ENCODE assay signal across 20 cellular contexts in the genomic region with DNA sequence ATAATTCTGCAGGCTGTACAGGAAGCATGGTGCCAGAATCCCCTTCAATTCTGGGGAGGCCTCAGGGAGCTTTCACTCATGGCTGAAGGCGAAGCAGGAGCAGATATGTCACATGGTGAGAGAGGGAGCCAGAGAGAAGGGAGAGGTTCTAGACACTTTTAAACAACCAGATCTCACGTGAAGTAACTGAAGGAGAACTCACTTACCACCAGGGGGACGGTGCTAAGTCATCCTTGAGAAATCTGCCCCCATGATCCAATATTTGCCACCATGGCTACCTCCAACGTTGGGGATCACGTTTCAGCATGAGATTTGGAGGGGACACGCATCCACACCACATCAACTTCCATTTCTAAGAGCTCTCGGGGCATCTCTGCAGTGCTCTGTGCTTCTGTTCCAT. TPM values are rescaled to one million over a fixed set of nuclear protein-coding genes. Genes with fewer than 3 reads are reported as not detected.
A peak's percentile ranks its signal among the peaks of the same experiment; 100 is the strongest.
DNase-seq lines count a peak whose midpoint lies in the region; ATAC-seq, FAIRE-seq and TF ChIP-seq lines count a peak whose summit lies in the region.
"Had no signal": no experiment of that assay in that cellular context is flagged by ENCODE, and none has a peak within 500 bp of the region (broad histone marks: within the 10 kb centered on the region; RNA-seq: fewer than 3 reads in every experiment).

No MANE protein-coding gene starts in this region.

- H3K4me3 Mint-ChIP-seq in HFFc6 (no peak overlapping the region), glutamatergic neuron (ENCODE audit: unreplicated experiment) (no peak overlapping the region)
- no peak overlapping the region for H3K4me3 Mint-ChIP-seq in activated naive CD8-positive, alpha-beta T cell treated with anti-CD3 and anti-CD28 coated beads, Interleukin-2, amount 50 U/mL, for 24 hours
- H3K4me3 Mint-ChIP-seq: activated T-helper 17 cell treated with anti-CD3 and anti-CD28 coated beads, Interleukin-2, amount 50 U/mL, for 72 hours had no signal

- H3K27me3 ChIP-seq in BE2C (no peaks in the 10 kb centered on the region), K562 (ENCODE audit: control insufficient read depth in 2 of 2, insufficient read depth in 2 of 2, low read length in 2 of 2) (peaks cover 0 to 9% of the 10 kb centered on the region in 2 experiments; a peak in 3 of 5 replicates)
- H3K27me3 ChIP-seq: adrenal gland, gastrocnemius medialis, pancreas had no signal

- BruUV-seq in K562 (replicated peaks; lab: Mats Ljungman, UMichigan), result no TSS peak

- WGBS in K562 (ENCODE audit: insufficient coverage, low coverage, missing lambda C conversion rate), result 20% methylated on average over 7 of the region's 7 CpGs

- no peaks in the 10 kb centered on the region for H3K9me1 ChIP-seq in K562 (ENCODE audit: control insufficient read depth, insufficient read depth, low read length)

- H3K79me2 ChIP-seq in K562 (ENCODE audit: control insufficient read depth, insufficient read depth, low read length), result no peaks in the 10 kb centered on the region

- H3K27ac ChIP-seq in K562 (ENCODE audit: extremely low read depth, low read depth, low read length), result no peak overlapping the region
- H3K27ac ChIP-seq: adrenal gland, gastrocnemius medialis, pancreas had no signal

- H4K20me1 ChIP-seq in K562 (replicated peaks; ENCODE audit: control insufficient read depth, insufficient read depth, low read length), result no peaks in the 10 kb centered on the region

- H3K9ac ChIP-seq in K562 (ENCODE audit: insufficient read depth in 1 of 2, low read depth in 2 of 2, low read length in 2 of 2), result no peak overlapping the region

- H3K36me3 Mint-ChIP-seq in HFFc6 (ENCODE audit: low read depth) (no peaks in the 10 kb centered on the region), glutamatergic neuron (ENCODE audit: unreplicated experiment) (peaks cover 8% of the 10 kb centered on the region)
- no peaks in the 10 kb centered on the region for H3K36me3 Mint-ChIP-seq in activated naive CD8-positive, alpha-beta T cell treated with anti-CD3 and anti-CD28 coated beads, Interleukin-2, amount 50 U/mL, for 24 hours (ENCODE audit: low read depth)

- H3K9me3 ChIP-seq in BE2C (no peaks in the 10 kb centered on the region), K562 (replicated peaks; ENCODE audit: control insufficient read depth, insufficient read depth, low read depth, low read length) (no peaks in the 10 kb centered on the region)
- H3K9me3 ChIP-seq: adrenal gland, gastrocnemius medialis, pancreas had no signal

- intact Hi-C loops in K562 (cut with micrococcal nuclease), result no loop called here

- no peak for FAIRE-seq in K562 (lab: Jason Lieb, UNC)
- FAIRE-seq: pancreas had no signal

- H3K27me3 Mint-ChIP-seq in HFFc6 (ENCODE audit: insufficient read depth) (peaks cover 12% of the 10 kb centered on the region), glutamatergic neuron (ENCODE audit: unreplicated experiment) (no peaks in the 10 kb centered on the region)
- H3K27me3 Mint-ChIP-seq in activated naive CD8-positive, alpha-beta T cell treated with anti-CD3 and anti-CD28 coated beads, Interleukin-2, amount 50 U/mL, for 24 hours, result no peaks in the 10 kb centered on the region
- H3K27me3 Mint-ChIP-seq: activated T-helper 17 cell treated with anti-CD3 and anti-CD28 coated beads, Interleukin-2, amount 50 U/mL, for 72 hours had no signal

- peaks cover 16% of the 10 kb centered on the region for H3K4me1 Mint-ChIP-seq in HFFc6 (ENCODE audit: low read depth)
- no peaks in the 10 kb centered on the region for H3K4me1 Mint-ChIP-seq in glutamatergic neuron (ENCODE audit: low read depth, unreplicated experiment)
- peaks cover 8% of the 10 kb centered on the region for H3K4me1 Mint-ChIP-seq in activated naive CD8-positive, alpha-beta T cell treated with anti-CD3 and anti-CD28 coated beads, Interleukin-2, amount 50 U/mL, for 24 hours

- in situ Hi-C loops in K562 (cut with MboI), result no loop called here

- H2AFZ ChIP-seq in K562 (ENCODE audit: low read depth, low read length), result no peak overlapping the region

- POLR2A ChIA-PET in K562 (lab: Yijun Ruan, JAX), result interaction anchor here (0.9 to 2.3 kb wide), 2 partner anchors 9 to 20 kb away, joined by 4 to 6 read pairs; no protein-coding TSS in a partner anchor

- no peak for TF ChIP-seq POLR2A in K562 (conservative IDR thresholded peaks at IDR 0.05)

- H3K4me1 ChIP-seq in BE2C, result no peaks in the 10 kb centered on the region; the same call in 1 of the 2 replicates
- H3K4me1 ChIP-seq in K562 (replicated peaks in 1 of 2; ENCODE audit: control insufficient read depth in 2 of 2, insufficient read depth in 2 of 2, low read length in 2 of 2), result no peaks in the 10 kb centered on the region
- H3K4me1 ChIP-seq: pancreas had no signal

- H3K4me3 ChIP-seq in BE2C (ENCODE audit: low read depth, low read length) (no peak overlapping the region), K562 (no peak overlapping the region)
- H3K4me3 ChIP-seq: adrenal gland, gastrocnemius medialis, pancreas had no signal

- TF ChIP-seq EP300 in K562 (IDR thresholded peaks at IDR 0.05; ENCODE audit: low read length), result no peak

- CTCF ChIA-PET in K562 (lab: Yijun Ruan, JAX; ENCODE audit: low intra/inter-chr PET ratio), result no interaction called here

- H3K36me3 ChIP-seq in BE2C (no peaks in the 10 kb centered on the region), K562 (ENCODE audit: control insufficient read depth, insufficient read depth, low read length) (no peaks in the 10 kb centered on the region)
- H3K36me3 ChIP-seq: adrenal gland, gastrocnemius medialis, pancreas had no signal

- no peaks in the 10 kb centered on the region for H3K9me3 Mint-ChIP-seq in HFFc6
- H3K9me3 Mint-ChIP-seq in glutamatergic neuron (ENCODE audit: unreplicated experiment), result no peaks in the 10 kb centered on the region
- H3K9me3 Mint-ChIP-seq in activated naive CD8-positive, alpha-beta T cell treated with anti-CD3 and anti-CD28 coated beads, Interleukin-2, amount 50 U/mL, for 24 hours, result no peaks in the 10 kb centered on the region
- H3K9me3 Mint-ChIP-seq: activated T-helper 17 cell treated with anti-CD3 and anti-CD28 coated beads, Interleukin-2, amount 50 U/mL, for 72 hours had no signal

- TF ChIP-seq CTCF in BE2C (IDR thresholded peaks at IDR 0.05; ENCODE audit: low read depth, low read length), result peak; percentile 31
- peak; percentile 66 for TF ChIP-seq CTCF in HFFc6 (IDR thresholded peaks at IDR 0.05)
- TF ChIP-seq CTCF in K562 (IDR thresholded peaks at IDR 0.05 in 2 of 3, conservative IDR thresholded peaks at IDR 0.05 in 1 of 3; ENCODE audit: insufficient read depth in 2 of 3, low read depth in 1 of 3, low read length in 3 of 3), result peak; percentile 16 to 27 (median 25); a peak in 3 of 6 replicates
- TF ChIP-seq CTCF in glutamatergic neuron (IDR thresholded peaks at IDR 0.05; ENCODE audit: partially characterized antibody, unreplicated experiment), result peak; percentile 39

- ATAC-seq in K562 (no peak), HG03342 (IDR thresholded peaks at IDR 0.05; ENCODE audit: unreplicated experiment) (no peak)
- no peak for ATAC-seq in activated naive CD8-positive, alpha-beta T cell treated with anti-CD3 and anti-CD28 coated beads, Interleukin-2, amount 50 U/mL, for 24 hours
- ATAC-seq: activated CD4-positive, CD25-positive, alpha-beta regulatory T cell treated with anti-CD3 and anti-CD28 coated beads, Interleukin-2, amount 50 U/mL, for 24 hours; activated T-helper 17 cell treated with anti-CD3 and anti-CD28 coated beads, Interleukin-2, amount 50 U/mL, for 72 hours; gastrocnemius medialis; left ventricle myocardium superior; pancreas had no signal

- TF ChIP-seq RAD21 in K562 (CRISPR knock-in tag; conservative IDR thresholded peaks at IDR 0.05 in 1 of 2, IDR thresholded peaks at IDR 0.05 in 1 of 2), result no peak; a peak in 1 of 4 replicates

- H3K4me2 ChIP-seq in K562 (ENCODE audit: insufficient read depth, low read length), result no peak overlapping the region

- DNase-seq in BE2C (no peak), HFFc6 (no peak), K562 (ENCODE audit: extremely low read depth in 1 of 4, low spot score in 3 of 4) (no peak), glutamatergic neuron (no peak), DMS153 (lab: John Stamatoyannopoulos, UW) (no peak)
- no peak for DNase-seq in activated T-cell treated with anti-CD3 and anti-CD28 coated beads, Interleukin-2, amount 50 U/mL, for 1 hour
- DNase-seq in activated naive CD8-positive, alpha-beta T cell treated with anti-CD3 and anti-CD28 coated beads, Interleukin-2, amount 50 U/mL, for 24 hours, result no peak
- DNase-seq: adrenal gland; Calu3; gastrocnemius medialis; left ventricle myocardium superior; NCI-H1436; pancreas; SHP77; stimulated activated CD4-positive, alpha-beta T cell treated with anti-CD3 and anti-CD28 coated beads, Interleukin-4, amount 100 ng/mL, for 24 hours; substantia nigra had no signal

- H3K27ac Mint-ChIP-seq in HFFc6 (no peak overlapping the region), glutamatergic neuron (ENCODE audit: unreplicated experiment) (no peak overlapping the region)
- H3K27ac Mint-ChIP-seq in activated naive CD8-positive, alpha-beta T cell treated with anti-CD3 and anti-CD28 coated beads, Interleukin-2, amount 50 U/mL, for 24 hours, result no peak overlapping the region
- H3K27ac Mint-ChIP-seq: activated T-helper 17 cell treated with anti-CD3 and anti-CD28 coated beads, Interleukin-2, amount 50 U/mL, for 72 hours had no signal

RNA-seq across cellular contexts. Expression of a gene that starts 37.4 kb away (rescaled TPM):
- polyA plus RNA-seq in BE2C (2012; ENCODE audit: insufficient read depth, insufficient read length, low read depth), result 53.2 TPM
- 10 to 100 TPM; 23.3 to 31.8 (median 27.9) TPM for total RNA-seq in HFFc6 (2021; fragmentation: NEBNext Ultra II Directional; extraction: Animal tissue kit (Norgen Biotek cat#: 25700))
- total RNA-seq in K562 (2011; cell fraction: chromatin; rRNA removed; ENCODE audit: low replicate concordance), result 12.0 and 26.6 TPM in 2 replicates
- 8.8 and 10.1 TPM in 2 replicates for total RNA-seq in K562 (2011; cell fraction: nucleolus; rRNA removed)
- 17.5 and 28.5 TPM in 2 replicates for total RNA-seq in K562 (2011; cell fraction: nucleoplasm; rRNA removed)
- total RNA-seq in K562 (2014; rRNA removed) (20.5 and 22.2 TPM in 2 replicates), K562 (2014; rRNA removed; fragmentation: Illumina TruSeq; extraction: Trizol) (38.7 and 44.2 TPM in 2 replicates), K562 (2015; rRNA removed; fragmentation: Illumina TruSeq; extraction: Trizol) (35.6 and 38.0 TPM in 2 replicates), K562 (2021) (29.4 and 30.8 TPM in 2 replicates), glutamatergic neuron (ENCODE audit: unreplicated experiment) (50.7 TPM)
- polyA plus RNA-seq in K562 (2011; rRNA removed) (29.3 and 40.5 TPM in 2 replicates), K562 (2014; fragmentation: Illumina TruSeq; extraction: Trizol) (27.6 and 31.3 TPM in 2 replicates), K562 (2014; fragmentation: Nextera tagmentation; extraction: Ambion mirVana) (10 to 100 TPM in 1 of 2 experiments, 1 to 10 TPM in 1; 9.3 to 11.9 TPM), K562 (2014; rRNA removed) (15.5 and 19.2 TPM in 2 replicates)
- 9.9 and 17.5 TPM in 2 replicates for polyA plus RNA-seq in K562 (2011; cell fraction: cytosol; rRNA removed)
- polyA plus RNA-seq in K562 (2011; cell fraction: nucleus; rRNA removed), result 8.6 and 13.7 TPM in 2 replicates
- 21.4 and 28.1 TPM in 2 replicates for polyA plus RNA-seq in K562 (2012)
- 67.1 and 72.1 TPM in 2 replicates for polyA minus RNA-seq in K562 (2011; rRNA and poly(A)+ RNA removed)
- 15.6 and 21.8 TPM in 2 replicates for polyA minus RNA-seq in K562 (2011; cell fraction: cytosol; rRNA and poly(A)+ RNA removed)
- polyA minus RNA-seq in K562 (2011; cell fraction: nucleus; rRNA and poly(A)+ RNA removed), result 10.1 and 17.4 TPM in 2 replicates

RNA-seq across cellular contexts. Expression of a gene that starts 43.2 kb away (rescaled TPM):
- polyA plus RNA-seq in BE2C (2012; ENCODE audit: insufficient read depth, insufficient read length, low read depth), result 16.9 TPM
- under 1 TPM; 0.31 to 0.97 (median 0.42) TPM for total RNA-seq in HFFc6 (2021; fragmentation: NEBNext Ultra II Directional; extraction: Animal tissue kit (Norgen Biotek cat#: 25700))
- total RNA-seq in K562 (2011; cell fraction: chromatin; rRNA removed; ENCODE audit: low replicate concordance), result 0.39 TPM in 1 of 2 replicates, not detected in the other
- not detected in 2 replicates for total RNA-seq in K562 (2011; cell fraction: nucleolus; rRNA removed)
- 0.23 and 0.44 TPM in 2 replicates for total RNA-seq in K562 (2011; cell fraction: nucleoplasm; rRNA removed)
- total RNA-seq in K562 (2014; rRNA removed), result 0.18 and 0.69 TPM in 2 replicates
- 0.54 and 0.55 TPM in 2 replicates for total RNA-seq in K562 (2014; rRNA removed; fragmentation: Illumina TruSeq; extraction: Trizol)
- 0.38 and 0.65 TPM in 2 replicates for total RNA-seq in K562 (2015; rRNA removed; fragmentation: Illumina TruSeq; extraction: Trizol)
- 0.60 and 0.73 TPM in 2 replicates for total RNA-seq in K562 (2021)
- 0.55 and 1.4 TPM in 2 replicates for polyA plus RNA-seq in K562 (2011; rRNA removed)
- polyA plus RNA-seq in K562 (2011; cell fraction: cytosol; rRNA removed), result 0.40 and 0.81 TPM in 2 replicates
- polyA plus RNA-seq in K562 (2011; cell fraction: nucleus; rRNA removed), result 0.24 and 0.33 TPM in 2 replicates
- 0.74 and 1.2 TPM in 2 replicates for polyA plus RNA-seq in K562 (2012)
- polyA plus RNA-seq in K562 (2014; fragmentation: Illumina TruSeq; extraction: Trizol), result 0.55 and 0.74 TPM in 2 replicates
- under 1 TPM; 0.38 to 0.55 TPM for polyA plus RNA-seq in K562 (2014; fragmentation: Nextera tagmentation; extraction: Ambion mirVana)
- 0.49 TPM in 2 replicates for polyA plus RNA-seq in K562 (2014; rRNA removed)
- 0.30 and 0.67 TPM in 2 replicates for polyA minus RNA-seq in K562 (2011; rRNA and poly(A)+ RNA removed)
- polyA minus RNA-seq in K562 (2011; cell fraction: cytosol; rRNA and poly(A)+ RNA removed), result not detected in 2 replicates
- 0.56 TPM in 1 of 2 replicates, not detected in the other for polyA minus RNA-seq in K562 (2011; cell fraction: nucleus; rRNA and poly(A)+ RNA removed)
- 2.4 TPM for total RNA-seq in glutamatergic neuron (ENCODE audit: unreplicated experiment)
- total RNA-seq: HT-29 had no signal
